Comparison of ENCODE assay signal across 20 cellular contexts in the genomic region with DNA sequence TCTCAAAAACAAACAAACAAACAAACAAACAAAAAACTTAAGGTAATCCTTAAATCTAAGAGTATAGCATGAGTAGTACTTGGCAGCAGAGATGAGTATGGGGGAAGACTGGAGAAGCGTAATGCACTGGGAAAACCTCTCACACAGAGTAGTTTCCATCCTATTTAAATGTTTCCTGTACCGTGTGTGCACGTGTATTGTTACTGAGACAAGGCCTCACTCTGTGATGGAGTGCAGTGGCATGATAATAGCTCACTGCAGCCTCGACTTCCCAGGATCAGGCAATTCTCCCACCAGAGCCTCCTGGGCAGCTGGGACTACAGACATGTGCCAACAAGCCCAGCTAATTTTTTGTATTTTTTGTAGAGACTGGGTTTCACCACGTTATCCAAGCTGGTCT. TPM values are rescaled to one million over a fixed set of nuclear protein-coding genes. Genes with fewer than 3 reads are reported as not detected.
A peak's percentile ranks its signal among the peaks of the same experiment; 100 is the strongest.
DNase-seq lines count a peak whose midpoint lies in the region; ATAC-seq, FAIRE-seq and TF ChIP-seq lines count a peak whose summit lies in the region.
"Had no signal": no experiment of that assay in that cellular context is flagged by ENCODE, and none has a peak within 500 bp of the region (broad histone marks: within the 10 kb centered on the region; RNA-seq: fewer than 3 reads in every experiment).

No MANE protein-coding gene starts in this region.

- H3K4me1 ChIP-seq in CD4-positive, CD25-positive, alpha-beta regulatory T cell (ENCODE audit: control insufficient read depth, insufficient read depth, low read length, poor library complexity, severe bottlenecking) = peaks cover 22% of the 10 kb centered on the region
- peaks cover 7% of the 10 kb centered on the region for H3K4me1 ChIP-seq in astrocyte (ENCODE audit: insufficient read depth, low read length)

- peaks cover 2% of the 10 kb centered on the region for H3K36me3 ChIP-seq in CD4-positive, CD25-positive, alpha-beta regulatory T cell (ENCODE audit: control insufficient read depth, insufficient read depth, low read length)
- no peaks in the 10 kb centered on the region for H3K36me3 ChIP-seq in astrocyte (ENCODE audit: insufficient read depth, low read length)
- H3K36me3 ChIP-seq: ascending aorta, gastrocnemius medialis, left ventricle myocardium inferior, sigmoid colon, thyroid gland had no signal

- H3K9me3 ChIP-seq in CD4-positive, CD25-positive, alpha-beta regulatory T cell (ENCODE audit: control insufficient read depth in 2 of 2, low read length in 2 of 2) = no peaks in the 10 kb centered on the region
- no peaks in the 10 kb centered on the region for H3K9me3 ChIP-seq in astrocyte (ENCODE audit: insufficient read depth, low read depth, low read length)
- H3K9me3 ChIP-seq: ascending aorta, gastrocnemius medialis, left ventricle myocardium inferior, sigmoid colon, thyroid gland had no signal

- H3K27ac Mint-ChIP-seq in CD4-positive, CD25-positive, alpha-beta regulatory T cell = peak overlapping the region in 1 of 3 donors; percentile 32
- H3K27ac Mint-ChIP-seq in astrocyte (ENCODE audit: unreplicated experiment) = no peak overlapping the region
- H3K27ac Mint-ChIP-seq: activated CD8-positive, alpha-beta T cell treated with anti-CD3 and anti-CD28 coated beads, Interleukin-2, amount 10 ng/mL, durations not matched to agents 7 days and 5 days had no signal

- H4K20me1 ChIP-seq in astrocyte (ENCODE audit: insufficient read depth, low read length) = peaks cover 64% of the 10 kb centered on the region

- FAIRE-seq in GM12891 (lab: Jason Lieb, UNC) (peak; percentile 65), astrocyte (lab: Jason Lieb, UNC) (no peak)

- peaks cover 78% of the 10 kb centered on the region for H3K79me2 ChIP-seq in astrocyte (ENCODE audit: insufficient read depth, low read length)

- peaks cover 27 to 58% (median 42%) of the 10 kb centered on the region in 4 donors for H3K4me1 Mint-ChIP-seq in CD4-positive, CD25-positive, alpha-beta regulatory T cell
- H3K4me1 Mint-ChIP-seq in astrocyte (ENCODE audit: low read depth, unreplicated experiment) = peaks cover 9% of the 10 kb centered on the region

- peak overlapping the region; percentile 9 for H3K4me2 ChIP-seq in astrocyte (ENCODE audit: low read length)

- no peak overlapping the region for H3K9ac ChIP-seq in astrocyte (ENCODE audit: low read length)
- H3K9ac ChIP-seq: parathyroid adenoma had no signal

- H3K27me3 ChIP-seq in CD4-positive, CD25-positive, alpha-beta regulatory T cell (ENCODE audit: control insufficient read depth, insufficient read depth, low read length) = no peaks in the 10 kb centered on the region
- no peaks in the 10 kb centered on the region for H3K27me3 ChIP-seq in astrocyte (ENCODE audit: insufficient read depth, low read length)
- H3K27me3 ChIP-seq: ascending aorta, gastrocnemius medialis, sigmoid colon, thyroid gland had no signal

- H3K4me3 ChIP-seq in CD4-positive, CD25-positive, alpha-beta regulatory T cell (ENCODE audit: low read depth, low read length) = no peak overlapping the region
- H3K4me3 ChIP-seq in astrocyte (ENCODE audit: insufficient read depth, low read depth, low read length) = no peak overlapping the region
- H3K4me3 ChIP-seq: ascending aorta, gastrocnemius medialis, left ventricle myocardium inferior, sigmoid colon, thyroid gland had no signal

- peak overlapping the region; percentile 10 to 95 (median 93) for H3K4me3 Mint-ChIP-seq in CD4-positive, CD25-positive, alpha-beta regulatory T cell
- H3K4me3 Mint-ChIP-seq in astrocyte (ENCODE audit: unreplicated experiment) = peak overlapping the region; percentile 67
- H3K4me3 Mint-ChIP-seq: activated CD8-positive, alpha-beta T cell treated with anti-CD3 and anti-CD28 coated beads, Interleukin-2, amount 10 ng/mL, durations not matched to agents 7 days and 5 days had no signal

- no peaks in the 10 kb centered on the region for H3K36me3 Mint-ChIP-seq in CD4-positive, CD25-positive, alpha-beta regulatory T cell
- H3K36me3 Mint-ChIP-seq in astrocyte (ENCODE audit: low read depth, unreplicated experiment) = no peaks in the 10 kb centered on the region

- peaks cover 0 to 2% (median 0%) of the 10 kb centered on the region in 7 donors for H3K9me3 Mint-ChIP-seq in CD4-positive, CD25-positive, alpha-beta regulatory T cell
- peaks cover 2% of the 10 kb centered on the region for H3K9me3 Mint-ChIP-seq in astrocyte (ENCODE audit: unreplicated experiment)

- H3K27ac ChIP-seq in CD4-positive, CD25-positive, alpha-beta regulatory T cell (ENCODE audit: insufficient read depth, low read length, poor library complexity, severe bottlenecking) = no peak overlapping the region
- H3K27ac ChIP-seq in astrocyte (ENCODE audit: low read depth, low read length) = no peak overlapping the region
- H3K27ac ChIP-seq: ascending aorta, gastrocnemius medialis, left ventricle myocardium inferior, parathyroid adenoma, sigmoid colon, thyroid gland had no signal

- ATAC-seq in CD4-positive, CD25-positive, alpha-beta regulatory T cell (ENCODE audit: low read depth in 2 of 2) = no peak
- no peak for ATAC-seq in Right ventricle myocardium superior (ENCODE audit: poor library complexity)
- ATAC-seq: activated CD8-positive, alpha-beta T cell treated with anti-CD3 and anti-CD28 coated beads, Interleukin-2, amount 10 ng/mL, durations not matched to agents 7 days and 5 days; gastrocnemius medialis; Right ventricle myocardium inferior had no signal

- TF ChIP-seq POLR2A in GM12891 (IDR thresholded peaks at IDR 0.05; ENCODE audit: low read depth, low read length) = no peak

- DNase-seq in CD4-positive, CD25-positive, alpha-beta regulatory T cell = no peak
- DNase-seq in GM12891 (ENCODE audit: insufficient read length, low spot score) (no peak), astrocyte (ENCODE audit: low read depth) (no peak), lung microvascular endothelial cell (ENCODE audit: low read depth in 2 of 2) (peak; percentile 14 to 79), Right ventricle myocardium superior (no peak), islet precursor cell (no peak)
- DNase-seq in activated CD4-positive, alpha-beta T cell treated with anti-CD3 and anti-CD28 coated beads for 1 hour = no peak
- DNase-seq: activated CD8-positive, alpha-beta T cell treated with anti-CD3 and anti-CD28 coated beads, Interleukin-2, amount 10 ng/mL, durations not matched to agents 7 days and 5 days; activated gamma-delta T cell; cortex of kidney; gastrocnemius medialis; H7; Kasumi-1; left ventricle myocardium inferior; NCI-H1436; sigmoid colon; thyroid gland had no signal

- intact Hi-C loops in Right ventricle myocardium superior (cut with DNase I) = no loop called here

- H3K27me3 Mint-ChIP-seq in CD4-positive, CD25-positive, alpha-beta regulatory T cell = peaks cover 5% of the 10 kb centered on the region
- no peaks in the 10 kb centered on the region for H3K27me3 Mint-ChIP-seq in astrocyte (ENCODE audit: low read depth, unreplicated experiment)

- H2AFZ ChIP-seq in astrocyte (ENCODE audit: low read depth, low read length) = no peak overlapping the region
- H2AFZ ChIP-seq: parathyroid adenoma had no signal

- TF ChIP-seq CTCF in astrocyte (IDR thresholded peaks at IDR 0.05; ENCODE audit: insufficient read depth, low read depth, low read length) = no peak

TF ChIP-seq in GM12891, 5 proteins besides CTCF, POLR2A, EP300 and RAD21:
- TF ChIP-seq SPI1 (IDR thresholded peaks at IDR 0.05; ENCODE audit: low read depth, low read length) (no peak), PAX5 (IDR thresholded peaks at IDR 0.05; ENCODE audit: insufficient read depth, low read length, severe bottlenecking) (no peak), POLR2AphosphoS5 (IDR thresholded peaks at IDR 0.05; ENCODE audit: low read depth, low read length) (no peak), POU2F2 (IDR thresholded peaks at IDR 0.05; ENCODE audit: low read depth, low read length) (no peak), TAF1 (IDR thresholded peaks at IDR 0.05; ENCODE audit: low read depth, low read length) (no peak)
TF ChIP-seq in GM12891: peak in this region for 0.

RNA-seq across cellular contexts. Expression of a gene that starts 2.9 kb away (rescaled TPM):
- total RNA-seq in CD4-positive, CD25-positive, alpha-beta regulatory T cell = 80.7 TPM
- polyA plus RNA-seq in CD4-positive, CD25-positive, alpha-beta regulatory T cell = 10 to 100 TPM; 18.0 to 23.3 (median 21.1) TPM
- polyA plus RNA-seq in GM12891 (2012; ENCODE audit: low read depth, missing spikeins) = 22.5 TPM
- total RNA-seq in astrocyte = 36.1 and 41.0 TPM in 2 replicates
- 30.7 and 61.5 TPM in 2 replicates for total RNA-seq in lung microvascular endothelial cell
- total RNA-seq in Right ventricle myocardium superior = 32.1 TPM

RNA-seq across cellular contexts. Expression of a gene that starts 18.8 kb away (rescaled TPM):
- 24.2 TPM for total RNA-seq in CD4-positive, CD25-positive, alpha-beta regulatory T cell
- 10 to 100 TPM; 10.5 to 22.1 (median 14.2) TPM for polyA plus RNA-seq in CD4-positive, CD25-positive, alpha-beta regulatory T cell
- 11.3 TPM for polyA plus RNA-seq in GM12891 (2012; ENCODE audit: low read depth, missing spikeins)
- 11.1 and 13.8 TPM in 2 replicates for total RNA-seq in astrocyte
- 14.2 and 17.3 TPM in 2 replicates for total RNA-seq in lung microvascular endothelial cell
- total RNA-seq in Right ventricle myocardium superior = 5.7 TPM

Comparison
In these comparisons a context has a peak if more than half of its experiments do, and no peak if none do; other contexts are left out.
1. DNase-seq: peak in lung microvascular endothelial cell (2 of 2); none in CD4-positive, CD25-positive, alpha-beta regulatory T cell (0 of 3), GM12891 (single experiment), astrocyte (single experiment), Right ventricle myocardium superior (single experiment), islet precursor cell (single experiment) and activated CD4-positive, alpha-beta T cell treated with anti-CD3 and anti-CD28 coated beads for 1 hour (single experiment).